ENCODE assay signal across 4 cellular contexts in genomic region chr3:186866095-186866494, GRCh38. TPM values are rescaled to one million over a fixed set of nuclear protein-coding genes. Genes with fewer than 3 reads are reported as not detected.
"Had no signal": no experiment of that assay in that cellular context is flagged by ENCODE, and none has a peak within 500 bp of the region (broad histone marks: within the 10 kb centered on the region; RNA-seq: fewer than 3 reads in every experiment).

No MANE protein-coding gene starts in this region.

RNA-seq across cellular contexts. Expression of gene ADIPOQ, which starts 23.6 kb away (rescaled TPM):
- total RNA-seq: LHCN-M2, M059J, MCF 10A, NCI-H460 had no signal
